10 cellular contexts compared by ENCODE assay signal in genomic region chr2:199468561-199469513, GRCh38. TPM values are rescaled to one million over a fixed set of nuclear protein-coding genes. Genes with fewer than 3 reads are reported as not detected.
DNase-seq lines count a peak whose midpoint lies in the region; ATAC-seq and TF ChIP-seq lines count a peak whose summit lies in the region.
"Had no signal": no experiment of that assay in that cellular context is flagged by ENCODE, and none has a peak within 500 bp of the region (broad histone marks: within the 10 kb centered on the region; RNA-seq: fewer than 3 reads in every experiment).

No MANE protein-coding gene starts in this region.

- H3K23ac ChIP-seq in IMR-90 (ENCODE audit: low read depth, low read length), result no peak overlapping the region

- CTCF ChIA-PET in CD4-positive, alpha-beta memory T cell (lab: Charles Lee; ENCODE audit: partially characterized antibody), result interaction anchor here (1.3 to 2.3 kb wide), 2 partner anchors 12 to 20 kb away, joined by 3 to 10 read pairs; no protein-coding TSS in a partner anchor
- CTCF ChIA-PET in IMR-90 (lab: Yijun Ruan, JAX), result no interaction called here

- H2BK120ac ChIP-seq in IMR-90 (ENCODE audit: low read depth, low read length), result no peak overlapping the region

- no peak overlapping the region for H3K56ac ChIP-seq in IMR-90 (ENCODE audit: extremely low read depth, insufficient read depth, low read length)

- H3K36me3 ChIP-seq in CD4-positive, alpha-beta memory T cell (ENCODE audit: insufficient read depth, low read length), result no peaks in the 10 kb centered on the region
- no peaks in the 10 kb centered on the region for H3K36me3 ChIP-seq in IMR-90 (ENCODE audit: control insufficient read depth, insufficient read depth, low read length)
- no peaks in the 10 kb centered on the region for H3K36me3 ChIP-seq in endodermal cell (ENCODE audit: control insufficient read depth, insufficient read depth, low read length)
- H3K36me3 ChIP-seq in Peyer's patch, result no peaks in the 10 kb centered on the region

- in situ Hi-C loops in IMR-90 (cut with MboI; ENCODE audit: low sequenced_read_pairs), result no loop called here

- ATAC-seq in IMR-90 (ENCODE audit: low read depth) (no peak), naive B cell (ENCODE audit: low read depth in 2 of 2) (no peak), GM19023 (IDR thresholded peaks at IDR 0.05; ENCODE audit: unreplicated experiment) (no peak)

- H3K18ac ChIP-seq in IMR-90 (ENCODE audit: low read depth, low read length), result no peak overlapping the region

- H2BK20ac ChIP-seq in IMR-90 (ENCODE audit: low read depth, low read length), result no peak overlapping the region

- TF ChIP-seq CTCF in IMR-90 (conservative IDR thresholded peaks at IDR 0.05; ENCODE audit: low read depth, low read length) (no peak), endodermal cell (conservative IDR thresholded peaks at IDR 0.05) (peak; percentile 55), Peyer's patch (IDR thresholded peaks at IDR 0.05) (no peak)

- H3K4me2 ChIP-seq in IMR-90 (ENCODE audit: low read depth, low read length), result no peak overlapping the region

- peak in 1 of 5 donors; percentile 19 for DNase-seq in CD4-positive, alpha-beta memory T cell
- DNase-seq in IMR-90 (no peak), endodermal cell (peak; percentile 85), naive B cell (no peak), SKM-1 (lab: John Stamatoyannopoulos, UW; ENCODE audit: unreplicated experiment) (no peak), Peyer's patch (no peak), SW 1271 (lab: John Stamatoyannopoulos, UW) (no peak)
- DNase-seq: amniotic stem cell, NCI-H1092 had no signal

- no peak overlapping the region for H3K14ac ChIP-seq in IMR-90 (replicated peaks; ENCODE audit: low read depth, low read length)

- H2BK15ac ChIP-seq in IMR-90 (ENCODE audit: low read depth, low read length), result no peak overlapping the region

- WGBS in IMR-90 (ENCODE audit: extremely low coverage in 2 of 2, insufficient read length in 1 of 2), 2 experiments, result 14% methylated on average over 15 of the region's 55 CpGs; no CpG with 5 or more reads in 1 of the 2 experiments
- WGBS in endodermal cell (ENCODE audit: insufficient coverage in 1 of 2, insufficient read length in 1 of 2), 2 experiments, result 3 to 7% methylated on average over 30 to 54 of the region's 55 CpGs

- no TSS peak for BruUV-seq in IMR-90 (replicated peaks; lab: Mats Ljungman, UMichigan)

- no peak overlapping the region for H4K91ac ChIP-seq in IMR-90 (ENCODE audit: insufficient read depth, low read depth, low read length)

- peak overlapping the region; percentile 56 for H2AFZ ChIP-seq in IMR-90 (replicated peaks; ENCODE audit: low read length, poor library complexity)

- no peaks in the 10 kb centered on the region for H3K9me1 ChIP-seq in IMR-90 (ENCODE audit: insufficient read depth, low read length)

- peak overlapping the region in 7 of 8 donors; percentile 13 to 82 (median 46) for H3K4me3 Mint-ChIP-seq in CD4-positive, alpha-beta memory T cell
- H3K4me3 Mint-ChIP-seq in endodermal cell, result peak overlapping the region; percentile 52
- H3K4me3 Mint-ChIP-seq in naive B cell, result peak overlapping the region in 7 of 8 donors; percentile 18 to 73 (median 42)

- H3K27me3 Mint-ChIP-seq in CD4-positive, alpha-beta memory T cell, result peaks cover 73 to 76% of the 10 kb centered on the region in 2 donors
- H3K27me3 Mint-ChIP-seq in endodermal cell (ENCODE audit: insufficient read depth) (peaks cover 95% of the 10 kb centered on the region), naive B cell (peaks cover 75 to 84% (median 75%) of the 10 kb centered on the region in 3 donors)

- no peak overlapping the region for H2BK5ac ChIP-seq in IMR-90 (ENCODE audit: low read depth, low read length, poor library complexity, severe bottlenecking)

- TF ChIP-seq POLR2A in IMR-90 (IDR thresholded peaks at IDR 0.05; ENCODE audit: low read depth, low read length), result no peak
- no peak for TF ChIP-seq POLR2A in Peyer's patch (IDR thresholded peaks at IDR 0.05)

- intact Hi-C loops in CD4-positive, alpha-beta memory T cell (cut with micrococcal nuclease), result no loop called here
- intact Hi-C loops in IMR-90 (cut with micrococcal nuclease), result no loop called here

- no peak overlapping the region for H3K27ac Mint-ChIP-seq in CD4-positive, alpha-beta memory T cell
- no peak overlapping the region for H3K27ac Mint-ChIP-seq in endodermal cell
- peak overlapping the region in 3 of 6 donors; percentile 69 to 85 (median 83) for H3K27ac Mint-ChIP-seq in naive B cell

- no peak overlapping the region for H2AK9ac ChIP-seq in IMR-90 (replicated peaks; ENCODE audit: low read depth, low read length, poor library complexity)

- no peaks in the 10 kb centered on the region; the same call in 1 of the 2 replicates for H4K20me1 ChIP-seq in IMR-90 (ENCODE audit: insufficient read depth, low read length)

- peaks cover 82% of the 10 kb centered on the region for H3K27me3 ChIP-seq in CD4-positive, alpha-beta memory T cell (ENCODE audit: insufficient read depth, low read length)
- H3K27me3 ChIP-seq in IMR-90 (ENCODE audit: control insufficient read depth, insufficient read depth, low read length) (peaks cover 79% of the 10 kb centered on the region), endodermal cell (ENCODE audit: control insufficient read depth, insufficient read depth, low read length, poor library complexity, severe bottlenecking) (peaks cover 100% of the 10 kb centered on the region), Peyer's patch (peaks cover 0 to 20% of the 10 kb centered on the region in 2 donors)

- H3K4me3 ChIP-seq in CD4-positive, alpha-beta memory T cell (ENCODE audit: low read length in 2 of 2), result no peak overlapping the region
- H3K4me3 ChIP-seq in IMR-90 (ENCODE audit: insufficient read depth, low read depth, low read length) (no peak overlapping the region; the same call in 1 of the 2 replicates), endodermal cell (ENCODE audit: low read length) (peak overlapping the region; percentile 70), Peyer's patch (no peak overlapping the region)

- H3K9ac ChIP-seq in IMR-90 (ENCODE audit: low read depth, low read length) (no peak overlapping the region), endodermal cell (ENCODE audit: extremely low read depth, low read length, poor library complexity, severe bottlenecking) (no peak overlapping the region)

- peaks cover 8 to 32% (median 18%) of the 10 kb centered on the region in 4 donors for H3K4me1 Mint-ChIP-seq in CD4-positive, alpha-beta memory T cell
- H3K4me1 Mint-ChIP-seq in endodermal cell (peaks cover 28% of the 10 kb centered on the region), naive B cell (peaks cover 6 to 20% (median 10%) of the 10 kb centered on the region in 3 donors)

- no peak for TF ChIP-seq RAD21 in IMR-90 (IDR thresholded peaks at IDR 0.05; ENCODE audit: low read length)

- H4K8ac ChIP-seq in IMR-90 (ENCODE audit: low read depth in 2 of 2, low read length in 2 of 2), result no peak overlapping the region

- dilution Hi-C loops in IMR-90 (cut with HindIII; ENCODE audit: low sequenced_read_pairs, unreplicated experiment), result no loop called here

- no peaks in the 10 kb centered on the region for H3K9me3 ChIP-seq in CD4-positive, alpha-beta memory T cell (ENCODE audit: control insufficient read depth in 1 of 2, low read length in 2 of 2)
- 0 out of 2 replicates have a peak, but pooled peaks cover 2% of the 10 kb centered on the region for H3K9me3 ChIP-seq in IMR-90 (ENCODE audit: control insufficient read depth, insufficient read depth, low read length)
- H3K9me3 ChIP-seq in endodermal cell (ENCODE audit: control insufficient read depth, low read length), result no peaks in the 10 kb centered on the region
- peaks cover 0 to 6% (median 0%) of the 10 kb centered on the region in 4 donors for H3K9me3 ChIP-seq in Peyer's patch

- H3K36me3 Mint-ChIP-seq in CD4-positive, alpha-beta memory T cell, result peaks cover 0 to 5% of the 10 kb centered on the region in 2 donors
- H3K36me3 Mint-ChIP-seq in endodermal cell (ENCODE audit: low read depth) (no peaks in the 10 kb centered on the region), naive B cell (peaks cover 12 to 21% of the 10 kb centered on the region in 2 donors)

- H3K4ac ChIP-seq in IMR-90 (ENCODE audit: low read depth, low read length), result no peak overlapping the region

- POLR2A ChIA-PET in CD4-positive, alpha-beta memory T cell (lab: Charles Lee; ENCODE audit: partially characterized antibody), result no interaction called here
- POLR2A ChIA-PET in IMR-90 (lab: Charles Lee; ENCODE audit: unreplicated experiment), result no interaction called here

- H4K5ac ChIP-seq in IMR-90 (ENCODE audit: low read depth, low read length), result no peak overlapping the region

- no peaks in the 10 kb centered on the region for H3K79me1 ChIP-seq in IMR-90 (ENCODE audit: low read depth in 1 of 2, low read length in 2 of 2)

- peaks cover 0 to 19% (median 10%) of the 10 kb centered on the region in 8 donors for H3K9me3 Mint-ChIP-seq in CD4-positive, alpha-beta memory T cell
- H3K9me3 Mint-ChIP-seq in endodermal cell, result no peaks in the 10 kb centered on the region
- peaks cover 4 to 29% (median 15%) of the 10 kb centered on the region in 7 donors for H3K9me3 Mint-ChIP-seq in naive B cell

- H3K27ac ChIP-seq in CD4-positive, alpha-beta memory T cell (ENCODE audit: low read depth, low read length), result no peak overlapping the region
- H3K27ac ChIP-seq in IMR-90 (ENCODE audit: insufficient read depth, low read length), result no peak overlapping the region
- no peak overlapping the region for H3K27ac ChIP-seq in endodermal cell (ENCODE audit: low read depth, low read length)
- H3K27ac ChIP-seq in Peyer's patch, result no peak overlapping the region

- peaks cover 22% of the 10 kb centered on the region for H3K4me1 ChIP-seq in CD4-positive, alpha-beta memory T cell (ENCODE audit: insufficient read depth, low read length)
- H3K4me1 ChIP-seq in IMR-90 (ENCODE audit: control insufficient read depth, insufficient read depth, low read length), result no peaks in the 10 kb centered on the region
- peaks cover 16% of the 10 kb centered on the region for H3K4me1 ChIP-seq in endodermal cell (ENCODE audit: control insufficient read depth, insufficient read depth, low read length)
- H3K4me1 ChIP-seq in Peyer's patch, result peaks cover 0 to 18% (median 0%) of the 10 kb centered on the region in 4 donors

- H2AK5ac ChIP-seq in IMR-90 (ENCODE audit: low read depth, low read length), result no peak overlapping the region

TF ChIP-seq in IMR-90, 13 proteins besides CTCF, POLR2A, EP300 and RAD21 (continues in another document):
- TF ChIP-seq RFX5 (IDR thresholded peaks at IDR 0.05; ENCODE audit: low read depth, low read length) (no peak), BHLHE40 (IDR thresholded peaks at IDR 0.05; ENCODE audit: low read depth, low read length) (no peak), SMC3 (IDR thresholded peaks at IDR 0.05; ENCODE audit: low read depth, low read length) (no peak)

RNA-seq across cellular contexts. Expression of gene SATB2, which starts 11.1 kb away (rescaled TPM):
- under 1 TPM in 1 of 2 experiments, not detected in 1; 0.06 TPM for total RNA-seq in CD4-positive, alpha-beta memory T cell
- polyA plus RNA-seq in CD4-positive, alpha-beta memory T cell, result not detected
- 8.4 and 9.2 TPM in 2 replicates for total RNA-seq in IMR-90 (2012; rRNA removed)
- 6.2 and 7.4 TPM in 2 replicates for polyA plus RNA-seq in IMR-90 (2012; rRNA removed)
- polyA plus RNA-seq in IMR-90 (2012; cell fraction: cytosol; rRNA removed), result 3.4 and 3.9 TPM in 2 replicates
- polyA plus RNA-seq in IMR-90 (2012; cell fraction: nucleus; rRNA removed; ENCODE audit: low replicate concordance), result 20.7 and 32.9 TPM in 2 replicates
- 1 to 10 TPM; 2.4 to 3.0 TPM for total RNA-seq in endodermal cell
- polyA plus RNA-seq in endodermal cell (2013, experiment 1 of 2), result 5.4 TPM
- polyA plus RNA-seq in endodermal cell (2013, experiment 2 of 2), result 5.7 TPM
- not detected for polyA plus RNA-seq in naive B cell (ENCODE audit: low read depth in 6 of 6)
- 100 to 1,000 TPM in 1 of 4 donors, 10 to 100 TPM in 3; 62.0 to 104 (median 91.1) TPM for total RNA-seq in Peyer's patch
